In the genomic region with DNA sequence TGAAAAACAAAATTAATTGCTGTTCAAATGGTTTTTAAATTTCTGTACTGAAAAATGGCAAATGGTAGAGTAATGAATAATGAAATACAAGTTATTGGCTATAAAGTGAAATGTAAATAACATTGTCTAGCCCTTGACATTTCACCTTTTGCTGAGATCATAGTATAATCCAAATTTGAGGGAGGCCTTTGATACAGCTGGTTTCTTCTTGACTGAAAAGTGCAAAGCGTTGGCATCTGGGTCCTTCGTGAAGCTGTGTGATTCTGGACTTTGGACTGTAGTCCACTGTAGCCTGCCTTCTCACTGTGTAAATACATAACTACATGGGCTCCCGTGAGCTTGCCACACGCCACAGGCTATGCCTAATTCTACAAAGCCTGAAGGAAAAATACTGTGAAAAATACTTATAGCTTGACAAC, we compare ENCODE assay signal across 1 cellular context.
A peak's percentile ranks its signal among the peaks of the same experiment; 100 is the strongest.
TF ChIP-seq lines count a peak whose summit lies in the region.

No MANE protein-coding gene starts in this region.

TF ChIP-seq in A549, 52 proteins besides CTCF, POLR2A, EP300 and RAD21 (continued from another document):
- TF ChIP-seq, protein P1, sequence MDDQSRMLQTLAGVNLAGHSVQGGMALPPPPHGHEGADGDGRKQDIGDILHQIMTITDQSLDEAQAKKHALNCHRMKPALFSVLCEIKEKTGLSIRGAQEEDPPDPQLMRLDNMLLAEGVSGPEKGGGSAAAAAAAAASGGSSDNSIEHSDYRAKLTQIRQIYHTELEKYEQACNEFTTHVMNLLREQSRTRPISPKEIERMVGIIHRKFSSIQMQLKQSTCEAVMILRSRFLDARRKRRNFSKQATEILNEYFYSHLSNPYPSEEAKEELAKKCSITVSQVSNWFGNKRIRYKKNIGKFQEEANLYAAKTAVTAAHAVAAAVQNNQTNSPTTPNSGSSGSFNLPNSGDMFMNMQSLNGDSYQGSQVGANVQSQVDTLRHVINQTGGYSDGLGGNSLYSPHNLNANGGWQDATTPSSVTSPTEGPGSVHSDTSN (IDR thresholded peaks at IDR 0.05) = no peak
- TF ChIP-seq SMC3 (IDR thresholded peaks at IDR 0.05) = peak; percentile 53; the same call in 2 of the 3 replicates
- no peak for TF ChIP-seq SREBF2 (IDR thresholded peaks at IDR 0.05)
- peak; percentile 84 for TF ChIP-seq BHLHE40 (IDR thresholded peaks at IDR 0.05; ENCODE audit: low read depth, low read length)
- peak; percentile 82; the same call in 1 of the 2 replicates for TF ChIP-seq ESRRA (IDR thresholded peaks at IDR 0.05; ENCODE audit: borderline replicate concordance, low read length)
- TF ChIP-seq NFE2L2 (conservative IDR thresholded peaks at IDR 0.05; ENCODE audit: low read length) = no peak
- no peak for TF ChIP-seq RFX5 (IDR thresholded peaks at IDR 0.05)
- TF ChIP-seq KDM5A (IDR thresholded peaks at IDR 0.05) = no peak
- TF ChIP-seq FOSL2 (IDR thresholded peaks at IDR 0.05) = no peak
- TF ChIP-seq FOSL2 (CRISPR knock-in tag; IDR thresholded peaks at IDR 0.05) = peak; percentile 43
- TF ChIP-seq ZFP36 (IDR thresholded peaks at IDR 0.05; ENCODE audit: borderline replicate concordance, partially characterized antibody) = no peak
- 0 out of 2 replicates have a peak, but pooled peaks have one; percentile 11 for TF ChIP-seq FOXS1 (CRISPR knock-in tag; IDR thresholded peaks at IDR 0.05)
- peak; percentile 67 to 78; a peak in 4 of 5 replicates for TF ChIP-seq JUN (IDR thresholded peaks at IDR 0.05)
- no peak for TF ChIP-seq ELK1 (IDR thresholded peaks at IDR 0.05; ENCODE audit: low read depth, low read length)
- TF ChIP-seq CHD2 (IDR thresholded peaks at IDR 0.05; ENCODE audit: low read length, partially characterized antibody) = no peak
- TF ChIP-seq KDM1A (IDR thresholded peaks at IDR 0.05; ENCODE audit: low read depth) = no peak
- TF ChIP-seq MAFK (IDR thresholded peaks at IDR 0.05; ENCODE audit: partially characterized antibody) = no peak
- peak in 1 of 2 experiments; percentile 49; a peak in 1 of 4 replicates for TF ChIP-seq CEBPB (IDR thresholded peaks at IDR 0.05)
